9 cellular contexts compared by ENCODE assay signal in genomic region chr10:12500406-12501303, GRCh38.
DNase-seq lines count a peak whose midpoint lies in the region; ATAC-seq and TF ChIP-seq lines count a peak whose summit lies in the region.
"Had no signal": no experiment of that assay in that cellular context is flagged by ENCODE, and none has a peak within 500 bp of the region (broad histone marks: within the 10 kb centered on the region; RNA-seq: fewer than 3 reads in every experiment).

No MANE protein-coding gene starts in this region.

- H3K4me1 Mint-ChIP-seq in memory B cell = peaks cover 51% of the 10 kb centered on the region

- H3K4me3 ChIP-seq in NB4 (ENCODE audit: low read depth, low read length) (no peak overlapping the region), left lung (no peak overlapping the region), H7 (ENCODE audit: insufficient read depth, low read depth, low read length) (no peak overlapping the region)

- no peaks in the 10 kb centered on the region for H3K9me3 ChIP-seq in left lung

- DNase-seq in DMS53 (lab: John Stamatoyannopoulos, UW) (peak; percentile 84), NB4 (ENCODE audit: low read depth) (peak; percentile 44), memory B cell (ENCODE audit: low spot score in 2 of 2) (no peak), NCI-H1930 (lab: John Stamatoyannopoulos, UW) (no peak), left lung (no peak), SW480 (ENCODE audit: low spot score) (no peak), H7 (no peak)

- peaks cover 9 to 22% of the 10 kb centered on the region in 2 donors for H3K4me1 ChIP-seq in left lung

- H3K4me3 Mint-ChIP-seq in memory B cell = no peak overlapping the region
- H3K4me3 Mint-ChIP-seq: stimulated activated naive CD8-positive, alpha-beta T cell treated with anti-CD3 and anti-CD28 coated beads, Interleukin-15, Interleukin-2, amounts not matched to agents 100 ng/mL and 50 ng/mL, for 24 hours had no signal

- H3K27ac ChIP-seq in VCaP (peak overlapping the region; percentile 61), left lung (no peak overlapping the region)

- peaks cover 12% of the 10 kb centered on the region for H3K36me3 Mint-ChIP-seq in memory B cell

- H3K27me3 ChIP-seq in left lung = no peaks in the 10 kb centered on the region
- H3K27me3 ChIP-seq in H7 (ENCODE audit: control insufficient read depth, insufficient read depth, low read length) = no peaks in the 10 kb centered on the region

- H3K36me3 ChIP-seq in left lung (no peaks in the 10 kb centered on the region), H7 (replicated peaks; ENCODE audit: control insufficient read depth, insufficient read depth, low read length) (no peaks in the 10 kb centered on the region)

- TF ChIP-seq CTCF in NB4 (IDR thresholded peaks at IDR 0.05; ENCODE audit: low read depth, low read length) (no peak), VCaP (conservative IDR thresholded peaks at IDR 0.05) (no peak), left lung (IDR thresholded peaks at IDR 0.05) (no peak)

- intact Hi-C loops in left lung (cut with DNase I) = no loop called here

- H3K27me3 Mint-ChIP-seq in memory B cell = no peaks in the 10 kb centered on the region
- H3K27me3 Mint-ChIP-seq: stimulated activated naive CD8-positive, alpha-beta T cell treated with anti-CD3 and anti-CD28 coated beads, Interleukin-15, Interleukin-2, amounts not matched to agents 100 ng/mL and 50 ng/mL, for 24 hours had no signal

- TF ChIP-seq POLR2A in NB4 (IDR thresholded peaks at IDR 0.05; ENCODE audit: extremely low read depth, insufficient read length) = no peak

- ATAC-seq in memory B cell (ENCODE audit: low read depth) (no peak), left lung (no peak)

- H3K27ac Mint-ChIP-seq in memory B cell = peak overlapping the region; percentile 72
- H3K27ac Mint-ChIP-seq: stimulated activated naive CD8-positive, alpha-beta T cell treated with anti-CD3 and anti-CD28 coated beads, Interleukin-15, Interleukin-2, amounts not matched to agents 100 ng/mL and 50 ng/mL, for 24 hours had no signal

- H3K9me3 Mint-ChIP-seq in memory B cell = no peaks in the 10 kb centered on the region
- H3K9me3 Mint-ChIP-seq: stimulated activated naive CD8-positive, alpha-beta T cell treated with anti-CD3 and anti-CD28 coated beads, Interleukin-15, Interleukin-2, amounts not matched to agents 100 ng/mL and 50 ng/mL, for 24 hours had no signal

Comparison
In these comparisons a context has a peak if more than half of its experiments do, and no peak if none do; other contexts are left out.
1. DNase-seq: peak in DMS53 (single experiment) and NB4 (single experiment); none in memory B cell (0 of 2), NCI-H1930 (0 of 2), left lung (0 of 2), SW480 (single experiment) and H7 (single experiment).